Comparison of ENCODE assay signal across 2 cellular contexts in genomic region chr17:69227536-69227935, GRCh38.
TF ChIP-seq lines count a peak whose summit lies in the region.

No MANE protein-coding gene starts in this region.

TF ChIP-seq in liver, 16 proteins besides CTCF, POLR2A, EP300 and RAD21 (continued from another document):
- TF ChIP-seq ATF3 (IDR thresholded peaks at IDR 0.05) (no peak), ZBTB33 (IDR thresholded peaks at IDR 0.05) (no peak), HNF4A (conservative IDR thresholded peaks at IDR 0.05) (no peak), NR2F2 (IDR thresholded peaks at IDR 0.05) (no peak), FOXA1 (IDR thresholded peaks at IDR 0.05) (no peak), GABPA (IDR thresholded peaks at IDR 0.05 in 1 of 2, conservative IDR thresholded peaks at IDR 0.05 in 1 of 2) (no peak)

TF ChIP-seq in HepG2, 621 proteins besides CTCF, POLR2A, EP300 and RAD21 (continued from another document):
- TF ChIP-seq FOSL1 (CRISPR knock-in tag; IDR thresholded peaks at IDR 0.05; ENCODE audit: borderline replicate concordance) = no peak
- TF ChIP-seq NR2F1 (CRISPR knock-in tag; IDR thresholded peaks at IDR 0.05) = no peak
- no peak for TF ChIP-seq ZNF280D (CRISPR knock-in tag; IDR thresholded peaks at IDR 0.05)
- no peak for TF ChIP-seq CENPT (CRISPR knock-in tag; IDR thresholded peaks at IDR 0.05; ENCODE audit: low read depth)
- TF ChIP-seq ZNF335 (CRISPR knock-in tag; IDR thresholded peaks at IDR 0.05) = no peak
- TF ChIP-seq ATF4 (CRISPR knock-in tag; IDR thresholded peaks at IDR 0.05) = no peak
- TF ChIP-seq POGZ (CRISPR knock-in tag; IDR thresholded peaks at IDR 0.05) = no peak
- TF ChIP-seq ERF (CRISPR knock-in tag; IDR thresholded peaks at IDR 0.05) = no peak
- no peak for TF ChIP-seq ZNF570 (CRISPR knock-in tag; IDR thresholded peaks at IDR 0.05; ENCODE audit: borderline replicate concordance)
